Comparison of ENCODE assay signal across 8 cellular contexts in genomic region chr2:26469092-26469710, GRCh38. TPM values are rescaled to one million over a fixed set of nuclear protein-coding genes. Genes with fewer than 3 reads are reported as not detected.
DNase-seq lines count a peak whose midpoint lies in the region; ATAC-seq, FAIRE-seq and TF ChIP-seq lines count a peak whose summit lies in the region.

No MANE protein-coding gene starts in this region.

- H3K36me3 ChIP-seq in SK-N-MC (ENCODE audit: insufficient read depth, low read length): no peaks in the 10 kb centered on the region
- H3K36me3 ChIP-seq in body of pancreas (replicated peaks in 1 of 2; ENCODE audit: insufficient read depth in 1 of 2, low read depth in 2 of 2): no peaks in the 10 kb centered on the region
- H3K36me3 ChIP-seq in HepG2 (replicated peaks in 1 of 2; ENCODE audit: control insufficient read depth in 1 of 2, insufficient read depth in 2 of 2, low read length in 2 of 2): no peaks in the 10 kb centered on the region
- H3K36me3 ChIP-seq in stomach: no peaks in the 10 kb centered on the region

- FAIRE-seq in HepG2 (lab: Jason Lieb, UNC): peak; percentile 90

- ATAC-seq in body of pancreas: no peak
- peak; percentile 21; the same call in 2 of the 3 replicates for ATAC-seq in HepG2
- ATAC-seq in HG03039 (IDR thresholded peaks at IDR 0.05; ENCODE audit: unreplicated experiment): no peak
- ATAC-seq in GM19452 (IDR thresholded peaks at IDR 0.05; ENCODE audit: unreplicated experiment): no peak

- no peaks in the 10 kb centered on the region for H3K79me2 ChIP-seq in HepG2 (ENCODE audit: insufficient read depth, low read length)

- 16 to 17% methylated on average over 5 of the region's 5 CpGs for WGBS in body of pancreas, 2 donors
- 3% methylated on average over 5 of the region's 5 CpGs for WGBS in HepG2 (ENCODE audit: low lambda C conversion rate)
- 11 to 19% (median 18%) methylated on average over 5 of the region's 5 CpGs for WGBS in stomach, 5 donors

- BruUV-seq in HepG2 (replicated peaks; lab: Mats Ljungman, UMichigan): no TSS peak

- H3K27ac ChIP-seq in SK-N-MC: no peak overlapping the region
- H3K27ac ChIP-seq in body of pancreas: no peak overlapping the region
- no peak overlapping the region for H3K27ac ChIP-seq in HepG2 (ENCODE audit: extremely low read length, insufficient read depth, low read length)
- no peak overlapping the region for H3K27ac ChIP-seq in stomach

- POLR2A ChIA-PET in HepG2 (lab: Yijun Ruan, JAX): interaction anchor here (0.7 to 1.3 kb wide), 3 partner anchors 10 to 124 kb away, joined by 3 read pairs; partner anchors contain the start of gene SELENOI

- no peak overlapping the region for H2AFZ ChIP-seq in HepG2 (ENCODE audit: low read length)

- peak; percentile 86 for TF ChIP-seq RAD21 in HepG2 (CRISPR knock-in tag; IDR thresholded peaks at IDR 0.05)

- TF ChIP-seq CTCF in body of pancreas (IDR thresholded peaks at IDR 0.05): peak; percentile 12 to 64 (median 54)
- peak; percentile 90 for TF ChIP-seq CTCF in HepG2 (CRISPR knock-in tag; IDR thresholded peaks at IDR 0.05)
- peak in 5 of 7 experiments; percentile 17 to 61 (median 27) for TF ChIP-seq CTCF in stomach (IDR thresholded peaks at IDR 0.05)

- H3K4me2 ChIP-seq in HepG2 (ENCODE audit: low read depth, low read length): no peak overlapping the region

- DNase-seq in ELF-1 (ENCODE audit: low read depth, low spot score): peak; percentile 78
- peak; percentile 86 to 88 for DNase-seq in Kasumi-1 (lab: John Stamatoyannopoulos, UW)
- peak; percentile 70 for DNase-seq in SK-N-MC (ENCODE audit: low read depth, low spot score)
- peak; percentile 57 to 72 (median 64) for DNase-seq in body of pancreas
- DNase-seq in HepG2 (ENCODE audit: low spot score): peak; percentile 73
- peak; percentile 72 for DNase-seq in stomach

- H3K9ac ChIP-seq in SK-N-MC (ENCODE audit: insufficient read length): no peak overlapping the region
- H3K9ac ChIP-seq in HepG2 (ENCODE audit: insufficient read depth, low read depth, low read length): no peak overlapping the region

- no peaks in the 10 kb centered on the region for H3K9me3 ChIP-seq in SK-N-MC (ENCODE audit: low read depth, low read length)
- H3K9me3 ChIP-seq in body of pancreas: no peaks in the 10 kb centered on the region
- peaks cover 5% of the 10 kb centered on the region for H3K9me3 ChIP-seq in HepG2 (ENCODE audit: low read length)
- peaks cover 4 to 11% (median 8%) of the 10 kb centered on the region in 4 donors for H3K9me3 ChIP-seq in stomach

- TF ChIP-seq EP300 in HepG2 (IDR thresholded peaks at IDR 0.05; ENCODE audit: low read depth in 2 of 2, low read length in 2 of 2): no peak
- TF ChIP-seq EP300 in HepG2 (CRISPR knock-in tag; IDR thresholded peaks at IDR 0.05; ENCODE audit: borderline replicate concordance): no peak
- no peak for TF ChIP-seq EP300 in stomach (IDR thresholded peaks at IDR 0.05)

- no peaks in the 10 kb centered on the region for H4K20me1 ChIP-seq in HepG2 (ENCODE audit: insufficient read depth, low read length)

- intact Hi-C loops in body of pancreas (cut with DNase I) (no loop called here), HepG2 (cut with micrococcal nuclease; ENCODE audit: unreplicated experiment) (loop anchor here (1.0 to 10.0 kb wide), 4 partner anchors 122 to 514 kb away; partner anchors contain the start of genes ADGRF3 and SELENOI), stomach (cut with DNase I; ENCODE audit: low total_unique reads) (no loop called here)

- no peak for TF ChIP-seq POLR2A in body of pancreas (IDR thresholded peaks at IDR 0.05)
- no peak for TF ChIP-seq POLR2A in HepG2 (IDR thresholded peaks at IDR 0.05; ENCODE audit: insufficient read depth in 1 of 2, low read depth in 2 of 2, low read length in 2 of 2)
- TF ChIP-seq POLR2A in stomach (IDR thresholded peaks at IDR 0.05): no peak

- in situ Hi-C loops in HepG2 (cut with HindIII; ENCODE audit: extremely low pct_ligation_motif_present, low pct_unique_long_range_greater_than_20kb): loop anchor here (5.0 to 10.0 kb wide), 2 partner anchors 152 to 234 kb away; no protein-coding TSS in a partner anchor

- H3K4me3 ChIP-seq in SK-N-MC: no peak overlapping the region
- H3K4me3 ChIP-seq in body of pancreas: no peak overlapping the region
- no peak overlapping the region for H3K4me3 ChIP-seq in HepG2 (replicated peaks in 1 of 3; ENCODE audit: insufficient read depth in 1 of 3, low read depth in 2 of 3, low read length in 3 of 3)
- H3K4me3 ChIP-seq in stomach: no peak overlapping the region

- CTCF ChIA-PET in HepG2 (lab: Yijun Ruan, JAX; ENCODE audit: low intra/inter-chr PET ratio, low total read pairs): interaction anchor here (0.8 to 1.2 kb wide), 5 partner anchors 139 to 518 kb away, joined by 4 to 8 read pairs (median 4); no protein-coding TSS in a partner anchor

- no peaks in the 10 kb centered on the region for H3K27me3 ChIP-seq in body of pancreas
- H3K27me3 ChIP-seq in HepG2 (ENCODE audit: control insufficient read depth in 1 of 2, insufficient read depth in 2 of 2, low read length in 2 of 2): peaks cover 0 to 3% of the 10 kb centered on the region in 2 experiments; a peak in 1 of 5 replicates
- H3K27me3 ChIP-seq in stomach: peaks cover 0 to 2% (median 0%) of the 10 kb centered on the region in 3 donors

- H3K4me1 ChIP-seq in body of pancreas (no peaks in the 10 kb centered on the region), HepG2 (ENCODE audit: insufficient read depth, low read length) (peaks cover 1% of the 10 kb centered on the region; the same call in 1 of the 2 replicates), stomach (no peaks in the 10 kb centered on the region)

TF ChIP-seq in HepG2, 621 proteins besides CTCF, POLR2A, EP300 and RAD21 (continues in another document):
- no peak for TF ChIP-seq ZNF883 (CRISPR knock-in tag; IDR thresholded peaks at IDR 0.05; ENCODE audit: not compliant biosample characterization)
- peak; percentile 82 for TF ChIP-seq SMC3 (IDR thresholded peaks at IDR 0.05; ENCODE audit: low read length)
- no peak for TF ChIP-seq ZBTB43 (CRISPR knock-in tag; conservative IDR thresholded peaks at IDR 0.05)
- TF ChIP-seq ZFY (CRISPR knock-in tag; IDR thresholded peaks at IDR 0.05): no peak
- peak in 1 of 2 experiments; percentile 30; a peak in 1 of 4 replicates for TF ChIP-seq HMGXB4 (CRISPR knock-in tag; IDR thresholded peaks at IDR 0.05; ENCODE audit: borderline replicate concordance in 1 of 2, low read depth in 1 of 2)
- 0 out of 2 replicates have a peak, but pooled peaks have one; percentile 27 for TF ChIP-seq ZNF451 (CRISPR knock-in tag; IDR thresholded peaks at IDR 0.05)
- TF ChIP-seq STAG1 (CRISPR knock-in tag; IDR thresholded peaks at IDR 0.05): peak; percentile 93
- 0 out of 2 replicates have a peak, but pooled peaks have one; percentile 19 for TF ChIP-seq GATAD2A (CRISPR knock-in tag; IDR thresholded peaks at IDR 0.05)

RNA-seq across cellular contexts. Expression of gene OTOF, which starts 8.7 kb away (rescaled TPM):
- total RNA-seq in body of pancreas (under 1 TPM in 1 of 2 donors, not detected in 1; 0.26 TPM), HepG2 (2016; rRNA removed; fragmentation: Illumina TruSeq; extraction: Trizol) (0.04 TPM in 1 of 2 replicates, not detected in the other), stomach (1 to 10 TPM in 1 of 5 donors, under 1 TPM in 2, not detected in 2; 0.29 to 3.6 (median 0.37) TPM)
- total RNA-seq in HepG2 (2016; cell fraction: cytosol; rRNA removed; fragmentation: Illumina TruSeq; extraction: Trizol; ENCODE audit: low read depth): 0.09 TPM in 1 of 2 replicates, not detected in the other
- 0.04 TPM in 1 of 2 replicates, not detected in the other for total RNA-seq in HepG2 (2016; cell fraction: insoluble cytoplasmic fraction; rRNA removed; fragmentation: Illumina TruSeq; extraction: Trizol)
- total RNA-seq in HepG2 (2016; cell fraction: membrane; rRNA removed; fragmentation: Illumina TruSeq; extraction: Trizol): 0.03 TPM in 1 of 2 replicates, not detected in the other
- total RNA-seq in HepG2 (2016; cell fraction: nucleus; rRNA removed; fragmentation: Illumina TruSeq; extraction: Trizol): 0.06 TPM in 1 of 2 replicates, not detected in the other
- polyA plus RNA-seq in HepG2 (2011; rRNA removed) (not detected in 2 replicates), stomach (under 1 TPM in 2 of 3 donors, not detected in 1; 0.06 to 0.18 TPM)
- polyA plus RNA-seq in HepG2 (2011; cell fraction: cytosol; rRNA removed): 0.01 TPM in 2 replicates
- 0.12 and 0.26 TPM in 2 replicates for polyA plus RNA-seq in HepG2 (2011; cell fraction: nucleus; rRNA removed)
- polyA plus RNA-seq in HepG2 (2012): 0.05 TPM in 1 of 2 replicates, not detected in the other
- polyA plus RNA-seq in HepG2 (2016; cell fraction: cytosol; fragmentation: Illumina TruSeq; extraction: Trizol; ENCODE audit: low read depth): not detected in 2 replicates
- 0.04 TPM in 1 of 2 replicates, not detected in the other for polyA plus RNA-seq in HepG2 (2016; cell fraction: insoluble cytoplasmic fraction; fragmentation: Illumina TruSeq; extraction: Trizol; ENCODE audit: low read depth)
- not detected in 2 replicates for polyA plus RNA-seq in HepG2 (2016; cell fraction: membrane; fragmentation: Illumina TruSeq; extraction: Trizol; ENCODE audit: low read depth)
- 0.33 TPM in 1 of 2 replicates, not detected in the other for polyA plus RNA-seq in HepG2 (2016; cell fraction: nucleus; fragmentation: Illumina TruSeq; extraction: Trizol; ENCODE audit: insufficient read depth, low read depth)
- polyA minus RNA-seq in HepG2 (2011; rRNA and poly(A)+ RNA removed; ENCODE audit: low replicate concordance): 0.02 TPM in 1 of 2 replicates, not detected in the other
- not detected in 2 replicates for polyA minus RNA-seq in HepG2 (2011; cell fraction: cytosol; rRNA and poly(A)+ RNA removed)
- not detected in 2 replicates for polyA minus RNA-seq in HepG2 (2011; cell fraction: nucleus; rRNA and poly(A)+ RNA removed)

Comparison
In these comparisons a context has a peak if more than half of its experiments do, and no peak if none do; other contexts are left out.
1. CTCF ChIP-seq: peak in every context shown above with its lines; median percentile 90 in HepG2; 54 in body of pancreas; 27 in stomach.